In genomic region chr3:14142567-14143270, GRCh38 we compare ENCODE assay signal across 9 cellular contexts. TPM values are rescaled to one million over a fixed set of nuclear protein-coding genes. Genes with fewer than 3 reads are reported as not detected.
DNase-seq lines count a peak whose midpoint lies in the region; ATAC-seq, FAIRE-seq and TF ChIP-seq lines count a peak whose summit lies in the region.
"Had no signal": no experiment of that assay in that cellular context is flagged by ENCODE, and none has a peak within 500 bp of the region (broad histone marks: within the 10 kb centered on the region; RNA-seq: fewer than 3 reads in every experiment).

No MANE protein-coding gene starts in this region.

- no peak for TF ChIP-seq EP300 in A549 (IDR thresholded peaks at IDR 0.05)

- H3K27me3 ChIP-seq in breast epithelium (no peaks in the 10 kb centered on the region), neutrophil (no peaks in the 10 kb centered on the region)

- ATAC-seq in A549 (no peak), GM18907 (IDR thresholded peaks at IDR 0.05; ENCODE audit: unreplicated experiment) (no peak)

- no peak for FAIRE-seq in A549 (lab: Jason Lieb, UNC)

- WGBS in A549 (ENCODE audit: missing lambda C conversion rate), result 84% methylated on average over 8 of the region's 8 CpGs

- CTCF ChIA-PET in A549 (lab: Yijun Ruan, JAX), result interaction anchor here (1.1 to 1.4 kb wide), 4 partner anchors 12 to 28 kb away, joined by 3 to 6 read pairs (median 4); no protein-coding TSS in a partner anchor

- H3K4me1 ChIP-seq in A549 (peaks cover 31% of the 10 kb centered on the region), breast epithelium (peaks cover 19 to 21% of the 10 kb centered on the region in 2 donors), neutrophil (ENCODE audit: control insufficient read depth in 1 of 2, insufficient read depth in 1 of 2, low read depth in 1 of 2, low read length in 1 of 2) (peaks cover 48 to 49% of the 10 kb centered on the region in 2 experiments)

- in situ Hi-C loops in GM13977 (cut with MboI; ENCODE audit: low pct_unique_long_range_greater_than_20kb, low sequenced_read_pairs, unreplicated experiment), result no loop called here

- no peaks in the 10 kb centered on the region for H3K9me3 ChIP-seq in A549
- H3K9me3 ChIP-seq in breast epithelium, result no peaks in the 10 kb centered on the region
- H3K9me3 ChIP-seq in neutrophil, result no peaks in the 10 kb centered on the region

- DNase-seq in A549 (ENCODE audit: low read depth in 1 of 2, low spot score in 1 of 2) (no peak), SW480 (ENCODE audit: low spot score) (peak; percentile 51), breast epithelium (ENCODE audit: low spot score in 2 of 2) (peak in 1 of 2 donors; percentile 44), HPDE6-E6E7 (ENCODE audit: extremely low spot score) (no peak), NCI-H1105 treated with DMSO at 0.1 percent for 48 hours (lab: John Stamatoyannopoulos, UW) (no peak), GM13977 (ENCODE audit: low spot score) (no peak)
- DNase-seq: DMS153 had no signal

- TF ChIP-seq RAD21 in A549 (conservative IDR thresholded peaks at IDR 0.05 in 1 of 2, IDR thresholded peaks at IDR 0.05 in 1 of 2), result no peak

- H3K36me3 ChIP-seq in breast epithelium, result no peaks in the 10 kb centered on the region
- H3K36me3 ChIP-seq in neutrophil, result peaks cover 70% of the 10 kb centered on the region

- TF ChIP-seq POLR2A in A549 (IDR thresholded peaks at IDR 0.05; ENCODE audit: low read length) (no peak), breast epithelium (IDR thresholded peaks at IDR 0.05) (no peak)

- H3K27ac ChIP-seq in A549 (peak overlapping the region; percentile 33 to 76; a peak in 5 of 6 replicates), breast epithelium (peak overlapping the region; percentile 89 to 91), neutrophil (peak overlapping the region; percentile 99)

- intact Hi-C loops in breast epithelium (cut with DNase I; ENCODE audit: low total_unique reads), result no loop called here

- no peak overlapping the region for H3K4me3 ChIP-seq in A549
- no peak overlapping the region for H3K4me3 ChIP-seq in breast epithelium
- H3K4me3 ChIP-seq in neutrophil (ENCODE audit: low read depth in 1 of 2, low read length in 1 of 2), result no peak overlapping the region

- no peak for TF ChIP-seq CTCF in A549 (IDR thresholded peaks at IDR 0.05)
- TF ChIP-seq CTCF in breast epithelium (IDR thresholded peaks at IDR 0.05), result no peak
- no peak for TF ChIP-seq CTCF in neutrophil (IDR thresholded peaks at IDR 0.05)
- TF ChIP-seq CTCF in GM13977 (IDR thresholded peaks at IDR 0.05; ENCODE audit: extremely low read depth, insufficient read depth, missing control alignments), result no peak

- no peak overlapping the region; the same call in 1 of the 3 replicates for H3K4me2 ChIP-seq in A549

- POLR2A ChIA-PET in A549 (lab: Yijun Ruan, JAX), result interaction anchor here (4.6 kb wide), 1 partner anchor 18 kb away, joined by 35 read pairs; the partner anchor contains the start of genes CHCHD4 and TMEM43

TF ChIP-seq in A549, 52 proteins besides CTCF, POLR2A, EP300 and RAD21:
- TF ChIP-seq E2F6 (IDR thresholded peaks at IDR 0.05; ENCODE audit: borderline replicate concordance, low read depth), result no peak
- no peak for TF ChIP-seq RCOR1 (IDR thresholded peaks at IDR 0.05; ENCODE audit: low read depth, low read length)
- TF ChIP-seq TP53 (CRISPR knock-in tag; IDR thresholded peaks at IDR 0.05), result no peak
- TF ChIP-seq RFX5 (IDR thresholded peaks at IDR 0.05), result no peak
- no peak for TF ChIP-seq SMC3 (IDR thresholded peaks at IDR 0.05)
- no peak for TF ChIP-seq SREBF2 (IDR thresholded peaks at IDR 0.05)
- no peak for TF ChIP-seq KDM1A (IDR thresholded peaks at IDR 0.05; ENCODE audit: low read depth)
- no peak for TF ChIP-seq HOXB5 (CRISPR knock-in tag; IDR thresholded peaks at IDR 0.05)
- TF ChIP-seq ZFP36 (IDR thresholded peaks at IDR 0.05; ENCODE audit: borderline replicate concordance, partially characterized antibody), result no peak
- TF ChIP-seq FOXS1 (CRISPR knock-in tag; IDR thresholded peaks at IDR 0.05), result no peak
- TF ChIP-seq ZC3H11A (IDR thresholded peaks at IDR 0.05), result no peak
- TF ChIP-seq EHMT2 (IDR thresholded peaks at IDR 0.05; ENCODE audit: low read depth), result no peak
- TF ChIP-seq HOXB13 (CRISPR knock-in tag; IDR thresholded peaks at IDR 0.05; ENCODE audit: low read depth), result no peak
- TF ChIP-seq PHF8 (IDR thresholded peaks at IDR 0.05; ENCODE audit: borderline replicate concordance, low read depth), result no peak
- TF ChIP-seq KDM5A (IDR thresholded peaks at IDR 0.05), result no peak
- TF ChIP-seq FOSB (CRISPR knock-in tag; IDR thresholded peaks at IDR 0.05), result no peak
- TF ChIP-seq TFCP2L1 (CRISPR knock-in tag; IDR thresholded peaks at IDR 0.05), result no peak
- no peak for TF ChIP-seq CBX2 (IDR thresholded peaks at IDR 0.05; ENCODE audit: borderline replicate concordance, low read depth)

RNA-seq across cellular contexts. Expression of gene TMEM43, which starts 17.9 kb away (rescaled TPM):
- polyA plus RNA-seq in A549 (2011; rRNA removed), result 75.2 and 79.0 TPM in 2 replicates
- 52.6 and 63.0 TPM in 2 replicates for polyA plus RNA-seq in A549 (2012; cell fraction: cytosol; rRNA removed)
- polyA plus RNA-seq in A549 (2012; cell fraction: nucleus; rRNA removed), result 95.4 and 111 TPM in 2 replicates
- 41.1 to 45.5 TPM (median 42.1 TPM) in 3 replicates for polyA plus RNA-seq in A549 (2017; fragmentation: RNase III; extraction: RNeasy Plus Mini Kit Qiagen cat#74134 plus additional on column Dnase treatment)
- polyA minus RNA-seq in A549 (2011; rRNA and poly(A)+ RNA removed), result 57.2 and 66.3 TPM in 2 replicates
- 100 to 1,000 TPM in 1 of 3 donors, 10 to 100 TPM in 2; 90.5 to 170 (median 93.4) TPM for total RNA-seq in breast epithelium

RNA-seq across cellular contexts. Expression of gene CHCHD4, which starts 18.0 kb away (rescaled TPM):
- polyA plus RNA-seq in A549 (2011; rRNA removed) (41.9 and 48.8 TPM in 2 replicates), A549 (2017; fragmentation: RNase III; extraction: RNeasy Plus Mini Kit Qiagen cat#74134 plus additional on column Dnase treatment) (35.1 to 37.6 TPM (median 37.3 TPM) in 3 replicates)
- 26.2 and 26.3 TPM in 2 replicates for polyA plus RNA-seq in A549 (2012; cell fraction: cytosol; rRNA removed)
- 5.8 and 9.1 TPM in 2 replicates for polyA plus RNA-seq in A549 (2012; cell fraction: nucleus; rRNA removed)
- polyA minus RNA-seq in A549 (2011; rRNA and poly(A)+ RNA removed), result 12.5 and 13.3 TPM in 2 replicates
- 10 to 100 TPM; 15.1 to 19.9 (median 17.9) TPM for total RNA-seq in breast epithelium

RNA-seq across cellular contexts. Expression of gene XPC, which starts 35.7 kb away (rescaled TPM):
- polyA plus RNA-seq in A549 (2011; rRNA removed) (36.3 and 58.9 TPM in 2 replicates), A549 (2017; fragmentation: RNase III; extraction: RNeasy Plus Mini Kit Qiagen cat#74134 plus additional on column Dnase treatment) (33.8 to 35.4 TPM (median 34.4 TPM) in 3 replicates)
- 21.1 and 22.1 TPM in 2 replicates for polyA plus RNA-seq in A549 (2012; cell fraction: cytosol; rRNA removed)
- 41.2 and 43.4 TPM in 2 replicates for polyA plus RNA-seq in A549 (2012; cell fraction: nucleus; rRNA removed)
- polyA minus RNA-seq in A549 (2011; rRNA and poly(A)+ RNA removed), result 33.0 and 37.9 TPM in 2 replicates
- 10 to 100 TPM; 57.4 to 74.2 (median 61.3) TPM for total RNA-seq in breast epithelium

RNA-seq across cellular contexts. Expression of gene LSM3, which starts 35.9 kb away (rescaled TPM):
- 11.8 and 23.9 TPM in 2 replicates for polyA plus RNA-seq in A549 (2011; rRNA removed)
- 6.5 and 9.1 TPM in 2 replicates for polyA plus RNA-seq in A549 (2012; cell fraction: cytosol; rRNA removed)
- 1.2 and 2.5 TPM in 2 replicates for polyA plus RNA-seq in A549 (2012; cell fraction: nucleus; rRNA removed)
- polyA plus RNA-seq in A549 (2017; fragmentation: RNase III; extraction: RNeasy Plus Mini Kit Qiagen cat#74134 plus additional on column Dnase treatment), result 32.0 to 36.1 TPM (median 33.0 TPM) in 3 replicates
- polyA minus RNA-seq in A549 (2011; rRNA and poly(A)+ RNA removed), result 1.8 and 2.4 TPM in 2 replicates
- 10 to 100 TPM; 10.5 to 11.5 (median 11.5) TPM for total RNA-seq in breast epithelium
